19 cellular contexts compared by ENCODE assay signal in the genomic region with DNA sequence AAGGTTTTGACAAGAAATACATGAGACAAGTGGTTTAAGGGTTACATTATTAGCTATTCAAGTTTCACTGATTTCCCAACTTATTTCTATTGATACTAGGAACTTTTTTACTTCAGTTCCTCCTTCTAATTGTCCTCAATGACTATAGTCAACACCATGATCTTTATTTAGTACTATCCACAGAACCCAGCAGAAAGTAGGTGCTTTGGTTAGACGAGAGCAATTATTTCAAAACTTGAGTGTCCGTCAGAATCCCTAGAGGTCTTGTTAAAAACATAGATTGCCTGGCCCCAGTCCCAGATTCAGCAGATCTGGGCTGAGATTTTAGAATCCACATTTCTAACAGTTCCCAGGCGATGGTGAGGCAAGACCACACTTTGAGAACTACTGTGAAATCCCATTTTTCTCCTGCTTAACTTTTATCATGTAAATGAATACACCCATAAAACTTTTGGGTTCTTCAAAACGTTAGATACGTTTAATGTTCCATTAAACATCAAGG. TPM values are rescaled to one million over a fixed set of nuclear protein-coding genes. Genes with fewer than 3 reads are reported as not detected.
A peak's percentile ranks its signal among the peaks of the same experiment; 100 is the strongest.
DNase-seq lines count a peak whose midpoint lies in the region; ATAC-seq, FAIRE-seq and TF ChIP-seq lines count a peak whose summit lies in the region.
"Had no signal": no experiment of that assay in that cellular context is flagged by ENCODE, and none has a peak within 500 bp of the region (broad histone marks: within the 10 kb centered on the region; RNA-seq: fewer than 3 reads in every experiment).

No MANE protein-coding gene starts in this region.

- H3K27me3 Mint-ChIP-seq in MCF 10A (ENCODE audit: insufficient read depth, unreplicated experiment) = no peaks in the 10 kb centered on the region
- H3K27me3 Mint-ChIP-seq: CD4-positive, alpha-beta memory T cell had no signal

- peaks cover 10% of the 10 kb centered on the region for H3K4me1 Mint-ChIP-seq in MCF 10A (ENCODE audit: insufficient read depth, unreplicated experiment)

- H2BK120ac ChIP-seq in trophoblast cell (ENCODE audit: insufficient read depth, low read length, poor library complexity) = no peak overlapping the region

- no peak for FAIRE-seq in urothelium cell line (lab: Jason Lieb, UNC)
- FAIRE-seq: A549, GM19239 had no signal

- no peak overlapping the region for H2BK12ac ChIP-seq in trophoblast cell (ENCODE audit: low read length)

- peaks cover 9% of the 10 kb centered on the region for H3K4me1 ChIP-seq in mammary epithelial cell (ENCODE audit: insufficient read depth, low read length)
- H3K4me1 ChIP-seq in trophoblast cell (ENCODE audit: control insufficient read depth in 1 of 2, insufficient read depth in 2 of 2, low read length in 2 of 2) = no peaks in the 10 kb centered on the region

- TF ChIP-seq CTCF in MCF 10A (IDR thresholded peaks at IDR 0.05; ENCODE audit: unreplicated experiment) (no peak), mammary epithelial cell (conservative IDR thresholded peaks at IDR 0.05 in 1 of 2, IDR thresholded peaks at IDR 0.05 in 1 of 2; ENCODE audit: extremely low read depth in 1 of 2, insufficient read depth in 1 of 2, low read depth in 1 of 2, low read length in 2 of 2) (no peak), fibroblast of mammary gland (conservative IDR thresholded peaks at IDR 0.05; ENCODE audit: control insufficient read depth, insufficient read depth, low read depth, low read length) (no peak)

- H2AFZ ChIP-seq in mammary epithelial cell (ENCODE audit: low read depth, low read length) (no peak overlapping the region), trophoblast cell (ENCODE audit: insufficient read depth, low read length, poor library complexity) (no peak overlapping the region)

- H3K79me2 ChIP-seq in mammary epithelial cell (ENCODE audit: insufficient read depth, low read length) = no peaks in the 10 kb centered on the region
- no peaks in the 10 kb centered on the region for H3K79me2 ChIP-seq in trophoblast cell (ENCODE audit: control insufficient read depth, insufficient read depth, low read length, poor library complexity)

- peaks cover 49% of the 10 kb centered on the region for H3K36me3 Mint-ChIP-seq in MCF 10A (ENCODE audit: insufficient read depth, unreplicated experiment)

- no peaks in the 10 kb centered on the region for H3K27me3 ChIP-seq in mammary epithelial cell (ENCODE audit: insufficient read depth, low read length)
- H3K27me3 ChIP-seq in trophoblast cell (ENCODE audit: insufficient read depth, low read length) = no peaks in the 10 kb centered on the region
- H3K27me3 ChIP-seq: BLaER1 had no signal

- H3K36me3 ChIP-seq in mammary epithelial cell (ENCODE audit: insufficient read depth, low read length) (peaks cover 6% of the 10 kb centered on the region), trophoblast cell (ENCODE audit: control insufficient read depth in 1 of 2, insufficient read depth in 2 of 2, low read length in 2 of 2) (peaks cover 0 to 4% of the 10 kb centered on the region in 2 experiments)

- peak overlapping the region; percentile 19 for H3K27ac Mint-ChIP-seq in MCF 10A (ENCODE audit: low read depth, unreplicated experiment)
- H3K27ac Mint-ChIP-seq: CD4-positive, alpha-beta memory T cell had no signal

- BruUV-seq in MCF 10A (replicated peaks; lab: Mats Ljungman, UMichigan) (no TSS peak), mammary epithelial cell (replicated peaks; lab: Mats Ljungman, UMichigan) (no TSS peak)

- no peak overlapping the region for H3K14ac ChIP-seq in trophoblast cell (ENCODE audit: low read length)

- no peak for ATAC-seq in GM18519 (IDR thresholded peaks at IDR 0.05; ENCODE audit: low FRiP score, unreplicated experiment)
- ATAC-seq: A549 had no signal

- H3K4me2 ChIP-seq in mammary epithelial cell (ENCODE audit: insufficient read depth, low read depth, low read length) (no peak overlapping the region), trophoblast cell (ENCODE audit: low read length) (no peak overlapping the region)
- H3K4me2 ChIP-seq: A549, BLaER1 had no signal

- H3K9me3 Mint-ChIP-seq in MCF 10A (ENCODE audit: unreplicated experiment) = no peaks in the 10 kb centered on the region
- H3K9me3 Mint-ChIP-seq: CD14-positive monocyte had no signal

- no peak overlapping the region for H4K12ac ChIP-seq in trophoblast cell (ENCODE audit: low read depth, low read length)

- no peak overlapping the region for H2AK5ac ChIP-seq in trophoblast cell (ENCODE audit: low read length)

- 87% methylated on average over 5 of the region's 5 CpGs for WGBS in mammary epithelial cell (ENCODE audit: low coverage, missing lambda C conversion rate)
- no CpG with 5 or more reads among the region's 5 CpGs for WGBS in trophoblast cell (ENCODE audit: extremely low coverage, insufficient coverage, insufficient read length)

- no peak overlapping the region for H4K8ac ChIP-seq in trophoblast cell (ENCODE audit: low read depth, low read length)

- no peaks in the 10 kb centered on the region for H3K79me1 ChIP-seq in trophoblast cell (ENCODE audit: low read length)

- H3K9me3 ChIP-seq in mammary epithelial cell (replicated peaks; ENCODE audit: insufficient read depth, low read length) (no peaks in the 10 kb centered on the region), trophoblast cell (ENCODE audit: insufficient read depth, low read depth, low read length) (no peaks in the 10 kb centered on the region)
- H3K9me3 ChIP-seq: A549, BLaER1, HAP-1 had no signal

- in situ Hi-C loops in mammary epithelial cell (cut with MboI; ENCODE audit: low sequenced_read_pairs in 2 of 2) = loop anchor here in 1 of 2 donors (25.0 kb wide), 1 partner anchor 434 kb away; no protein-coding TSS in a partner anchor

- dilution Hi-C loops in mammary epithelial cell (cut with HindIII; ENCODE audit: low sequenced_read_pairs) = no loop called here

- intact Hi-C loops in MCF 10A (cut with micrococcal nuclease) = no loop called here
- intact Hi-C loops in mammary epithelial cell (cut with micrococcal nuclease) = no loop called here

- H3K18ac ChIP-seq in trophoblast cell (ENCODE audit: low read length) = no peak overlapping the region

- H3K27ac ChIP-seq in mammary epithelial cell (ENCODE audit: insufficient read depth, low read depth, low read length) (no peak overlapping the region), trophoblast cell (ENCODE audit: low read depth, low read length) (peak overlapping the region; percentile 33)
- H3K27ac ChIP-seq: 22Rv1, A549, BLaER1 had no signal

- no peaks in the 10 kb centered on the region for H4K20me1 ChIP-seq in mammary epithelial cell (ENCODE audit: insufficient read depth, low read length)
- H4K20me1 ChIP-seq: BLaER1 had no signal

- no peak overlapping the region for H3K4me3 Mint-ChIP-seq in MCF 10A (ENCODE audit: unreplicated experiment)
- H3K4me3 Mint-ChIP-seq: CD14-positive monocyte; CD4-positive, alpha-beta memory T cell had no signal

- H3K4me3 ChIP-seq in mammary epithelial cell (replicated peaks in 1 of 3; ENCODE audit: insufficient read depth in 1 of 3, low read depth in 2 of 3, low read length in 3 of 3) = no peak overlapping the region
- H3K4me3 ChIP-seq in fibroblast of mammary gland (ENCODE audit: control insufficient read depth, low read depth, low read length) = no peak overlapping the region
- H3K4me3 ChIP-seq in trophoblast cell (ENCODE audit: low read depth, low read length) = no peak overlapping the region
- H3K4me3 ChIP-seq: A549, BLaER1, HAP-1 had no signal

- CTCF ChIA-PET in MCF 10A (lab: Yijun Ruan, JAX) (interaction anchor here (0.6 kb wide), 1 partner anchor 493 kb away, joined by 3 read pairs; no protein-coding TSS in a partner anchor), mammary epithelial cell (lab: Charles Lee; ENCODE audit: low non-redundant PET) (no interaction called here)

- H4K91ac ChIP-seq in trophoblast cell (ENCODE audit: low read depth, low read length) = no peak overlapping the region

- POLR2A ChIA-PET in MCF 10A (lab: Yijun Ruan, JAX) = interaction anchor here (0.6 kb wide), 1 partner anchor 250 kb away, joined by 3 read pairs; no protein-coding TSS in a partner anchor

- no peak overlapping the region for H3K4ac ChIP-seq in trophoblast cell (ENCODE audit: low read depth, low read length)

- H3K23ac ChIP-seq in trophoblast cell (ENCODE audit: low read length) = no peak overlapping the region

- H2BK5ac ChIP-seq in trophoblast cell (ENCODE audit: low read depth, low read length, poor library complexity) = no peak overlapping the region

- H3K9ac ChIP-seq in mammary epithelial cell (ENCODE audit: insufficient read depth, low read length) (no peak overlapping the region), trophoblast cell (ENCODE audit: low read length) (no peak overlapping the region)
- H3K9ac ChIP-seq: BLaER1 had no signal

- DNase-seq in MCF 10A (ENCODE audit: unreplicated experiment) = no peak
- no peak for DNase-seq in mammary epithelial cell
- DNase-seq in fibroblast of mammary gland (ENCODE audit: low read depth) = peak; percentile 23
- no peak for DNase-seq in trophoblast cell
- DNase-seq in urothelium cell line (ENCODE audit: low spot score) = no peak
- no peak for DNase-seq in activated CD4-positive, alpha-beta T cell treated with anti-CD3 and anti-CD28 coated beads for 48 hours
- DNase-seq: CD4-positive, alpha-beta memory T cell; DMS153; DMS79 treated with DMSO at 0.1 percent for 48 hours; GF-D8 had no signal

RNA-seq across cellular contexts. Expression of a gene that starts 17.9 kb away (rescaled TPM):
- 31.4 and 39.5 TPM in 2 replicates for total RNA-seq in MCF 10A (2022)
- total RNA-seq in mammary epithelial cell = 10 to 100 TPM; 33.2 to 37.3 TPM
- 13.4 TPM for polyA plus RNA-seq in mammary epithelial cell
- polyA minus RNA-seq in mammary epithelial cell = 4.7 TPM
- polyA plus RNA-seq in trophoblast cell (2013) = 19.2 and 20.4 TPM in 2 replicates

RNA-seq across cellular contexts. Expression of a gene that starts 51.8 kb away (rescaled TPM):
- not detected in 2 replicates for total RNA-seq in MCF 10A (2022)
- total RNA-seq in mammary epithelial cell = not detected
- not detected for polyA plus RNA-seq in mammary epithelial cell
- polyA minus RNA-seq in mammary epithelial cell = not detected
- not detected in 2 replicates for polyA plus RNA-seq in trophoblast cell (2013)
- total RNA-seq: CD4-positive, alpha-beta memory T cell; H4 had no signal
- polyA plus RNA-seq: A549; AG04450; CD14-positive monocyte; CD4-positive, alpha-beta memory T cell had no signal
